10 cellular contexts compared by ENCODE assay signal in the genomic region with DNA sequence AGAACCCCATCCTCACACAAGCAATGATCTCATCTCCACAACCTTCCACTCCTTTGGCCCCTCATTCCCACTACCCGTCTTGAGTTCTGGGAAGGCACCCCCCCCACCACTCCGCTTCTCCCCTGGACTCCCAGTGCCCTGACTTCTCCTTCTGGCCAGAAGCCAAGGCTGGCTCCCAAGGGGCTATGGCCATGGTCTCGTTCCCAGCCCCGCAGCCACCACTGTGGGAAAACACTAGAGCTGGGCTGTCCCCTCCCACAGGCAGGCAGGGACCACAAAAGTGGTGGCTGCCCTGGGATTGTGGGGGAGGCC. TPM values are rescaled to one million over a fixed set of nuclear protein-coding genes. Genes with fewer than 3 reads are reported as not detected.
DNase-seq lines count a peak whose midpoint lies in the region; ATAC-seq, FAIRE-seq and TF ChIP-seq lines count a peak whose summit lies in the region.
"Had no signal": no experiment of that assay in that cellular context is flagged by ENCODE, and none has a peak within 500 bp of the region (broad histone marks: within the 10 kb centered on the region; RNA-seq: fewer than 3 reads in every experiment).

No MANE protein-coding gene starts in this region.

- FAIRE-seq in RCC 7860 (lab: Jason Lieb, UNC) = no peak

- H3K4me3 ChIP-seq in left ventricle myocardium inferior = peak overlapping the region; percentile 90
- H3K4me3 ChIP-seq in sigmoid colon = peak overlapping the region in 1 of 4 donors; percentile 69

- TF ChIP-seq EP300 in sigmoid colon (IDR thresholded peaks at IDR 0.05) = no peak

- no peaks in the 10 kb centered on the region for H3K27me3 ChIP-seq in left ventricle myocardium inferior (ENCODE audit: low read depth)
- H3K27me3 ChIP-seq in sigmoid colon = no peaks in the 10 kb centered on the region

- TF ChIP-seq POLR2A in sigmoid colon (IDR thresholded peaks at IDR 0.05) = no peak

- peaks cover 2% of the 10 kb centered on the region for H3K36me3 Mint-ChIP-seq in T-helper 17 cell (ENCODE audit: low read depth)

- TF ChIP-seq CTCF in GM13977 (IDR thresholded peaks at IDR 0.05; ENCODE audit: extremely low read depth, insufficient read depth, missing control alignments) (no peak), left ventricle myocardium inferior (IDR thresholded peaks at IDR 0.05; ENCODE audit: borderline replicate concordance) (no peak), sigmoid colon (IDR thresholded peaks at IDR 0.05) (no peak)

- peak; percentile 29 for DNase-seq in GM13977 (ENCODE audit: low spot score)
- DNase-seq in T-helper 17 cell = no peak
- peak; percentile 72 for DNase-seq in left ventricle myocardium inferior
- DNase-seq in sigmoid colon = peak; percentile 85
- no peak for DNase-seq in RCC 7860 (ENCODE audit: low spot score)
- DNase-seq in NCI-H1436 (lab: John Stamatoyannopoulos, UW) = no peak
- no peak for DNase-seq in HuH-7.5 (ENCODE audit: low spot score)
- DNase-seq: HCEC 1CT, NCI-H187 had no signal

- ATAC-seq in T-helper 17 cell = no peak
- ATAC-seq in HG02852 (IDR thresholded peaks at IDR 0.05; ENCODE audit: unreplicated experiment) = no peak

- peak overlapping the region; percentile 87 for H3K27ac ChIP-seq in left ventricle myocardium inferior (replicated peaks)
- peak overlapping the region; percentile 87 to 100 (median 92) for H3K27ac ChIP-seq in sigmoid colon

- in situ Hi-C loops in GM13977 (cut with MboI; ENCODE audit: low pct_unique_long_range_greater_than_20kb, low sequenced_read_pairs, unreplicated experiment) = loop anchor here (10.0 kb wide), 1 partner anchor 96 kb away; no protein-coding TSS in a partner anchor

- H3K27ac Mint-ChIP-seq in T-helper 17 cell = peak overlapping the region; percentile 19

- peaks cover 44% of the 10 kb centered on the region for H3K36me3 ChIP-seq in left ventricle myocardium inferior
- peaks cover 31 to 46% (median 35%) of the 10 kb centered on the region in 4 donors for H3K36me3 ChIP-seq in sigmoid colon

- WGBS in sigmoid colon, 2 donors = 76% methylated on average over 4 of the region's 4 CpGs

- H3K4me3 Mint-ChIP-seq in T-helper 17 cell = peak overlapping the region; percentile 15

- H3K27me3 Mint-ChIP-seq in T-helper 17 cell = no peaks in the 10 kb centered on the region

- no peaks in the 10 kb centered on the region for H3K9me3 ChIP-seq in T-helper 17 cell (ENCODE audit: control insufficient read depth, low read length, poor library complexity, severe bottlenecking)
- H3K9me3 ChIP-seq in left ventricle myocardium inferior (replicated peaks) = no peaks in the 10 kb centered on the region
- no peaks in the 10 kb centered on the region for H3K9me3 ChIP-seq in sigmoid colon

- H3K4me1 ChIP-seq in left ventricle myocardium inferior = peaks cover 59% of the 10 kb centered on the region
- H3K4me1 ChIP-seq in sigmoid colon = peaks cover 0 to 69% (median 61%) of the 10 kb centered on the region in 4 donors

- peaks cover 42% of the 10 kb centered on the region for H3K4me1 Mint-ChIP-seq in T-helper 17 cell

- intact Hi-C loops in left ventricle myocardium inferior (cut with micrococcal nuclease) = loop anchor here (5.0 kb wide), 1 partner anchor 93 kb away; no protein-coding TSS in a partner anchor
- intact Hi-C loops in sigmoid colon (cut with DNase I) = loop anchor here (5.0 kb wide), 3 partner anchors 42 to 253 kb away; partner anchors contain the start of genes ANKRD36, CNNM3 and CNNM4

RNA-seq across cellular contexts. Expression of gene ANKRD39, which starts 1.5 kb away (rescaled TPM):
- total RNA-seq in T-helper 17 cell = 10 to 100 TPM; 16.8 to 18.6 TPM
- 14.3 TPM for total RNA-seq in left ventricle myocardium inferior
- total RNA-seq in sigmoid colon = 10 to 100 TPM; 11.4 to 34.1 (median 26.1) TPM
- 10 to 100 TPM; 12.5 to 14.8 (median 12.6) TPM for polyA plus RNA-seq in sigmoid colon

RNA-seq across cellular contexts. Expression of gene SEMA4C, which starts 10.6 kb away (rescaled TPM):
- total RNA-seq in T-helper 17 cell (10 to 100 TPM; 25.5 to 30.9 TPM), left ventricle myocardium inferior (16.6 TPM), sigmoid colon (10 to 100 TPM; 57.1 to 90.1 (median 68.9) TPM)
- polyA plus RNA-seq in sigmoid colon = 10 to 100 TPM in 1 of 3 donors, 1 to 10 TPM in 2; 3.6 to 21.3 (median 7.9) TPM

RNA-seq across cellular contexts. Expression of gene ANKRD23, which starts 15.5 kb away (rescaled TPM):
- total RNA-seq in T-helper 17 cell = 10 to 100 TPM in 1 of 2 donors, 1 to 10 TPM in 1; 7.6 to 11.2 TPM
- 14.4 TPM for total RNA-seq in left ventricle myocardium inferior
- 1 to 10 TPM; 1.8 to 5.5 (median 4.2) TPM for total RNA-seq in sigmoid colon
- polyA plus RNA-seq in sigmoid colon = 1 to 10 TPM in 1 of 3 donors, under 1 TPM in 1, not detected in 1; 0.69 to 4.2 TPM

RNA-seq across cellular contexts. Expression of gene CNNM3, which starts 43.2 kb away (rescaled TPM):
- 10 to 100 TPM; 30.8 to 39.5 TPM for total RNA-seq in T-helper 17 cell
- 11.1 TPM for total RNA-seq in left ventricle myocardium inferior
- total RNA-seq in sigmoid colon = 10 to 100 TPM in 3 of 4 donors, 1 to 10 TPM in 1; 8.9 to 16.6 (median 11.8) TPM
- 10 to 100 TPM in 1 of 3 donors, 1 to 10 TPM in 2; 1.2 to 11.9 (median 1.2) TPM for polyA plus RNA-seq in sigmoid colon

Comparison
In these comparisons a context has a peak if more than half of its experiments do, and no peak if none do; other contexts are left out.
1. DNase-seq: peak in GM13977 (single experiment), left ventricle myocardium inferior (single experiment) and sigmoid colon (single experiment); none in T-helper 17 cell (0 of 3), RCC 7860 (single experiment), NCI-H1436 (single experiment) and HuH-7.5 (single experiment).